1 cellular context compared by ENCODE assay signal in the genomic region with DNA sequence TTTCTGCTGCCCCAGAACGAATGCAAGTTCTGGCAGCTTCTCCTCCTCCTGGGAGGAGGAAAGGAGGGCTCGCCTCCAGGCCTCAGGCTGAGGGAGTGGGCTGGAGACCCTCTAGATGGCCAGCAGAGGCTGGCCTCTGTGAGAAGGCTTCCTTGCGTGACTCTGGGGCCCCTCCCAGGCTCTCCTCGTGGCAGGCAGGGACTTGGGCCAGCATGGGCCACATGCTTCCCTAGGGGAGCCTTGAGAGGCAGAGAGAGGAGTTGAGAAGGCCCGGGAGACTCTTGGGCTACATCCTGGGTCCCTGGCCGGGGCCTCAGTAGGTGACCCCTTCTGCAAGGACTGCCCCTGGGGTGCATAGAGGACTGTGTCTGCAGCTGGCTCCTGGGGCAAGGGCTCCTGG.
TF ChIP-seq lines count a peak whose summit lies in the region.

No MANE protein-coding gene starts in this region.

TF ChIP-seq in H1, 55 proteins besides CTCF, POLR2A, EP300 and RAD21:
- TF ChIP-seq GTF2F1 (IDR thresholded peaks at IDR 0.05; ENCODE audit: borderline replicate concordance, low read depth, low read length) (no peak), BRCA1 (IDR thresholded peaks at IDR 0.05; ENCODE audit: low read depth, low read length) (no peak), ZNF274 (IDR thresholded peaks at IDR 0.05; ENCODE audit: borderline replicate concordance, extremely low read depth, low read length) (no peak), RBBP5 (IDR thresholded peaks at IDR 0.05; ENCODE audit: borderline replicate concordance, low read depth, low read length) (no peak), YY1 (IDR thresholded peaks at IDR 0.05; ENCODE audit: low read depth, low read length) (no peak), BACH1 (IDR thresholded peaks at IDR 0.05; ENCODE audit: low read length) (no peak), SAP30 (IDR thresholded peaks at IDR 0.05; ENCODE audit: insufficient read depth, insufficient replicate concordance, low read length) (no peak), POU5F1 (IDR thresholded peaks at IDR 0.05; ENCODE audit: low read depth, low read length) (no peak), CEBPB (IDR thresholded peaks at IDR 0.05; ENCODE audit: low read depth, low read length) (no peak), SRF (IDR thresholded peaks at IDR 0.05; ENCODE audit: low read depth, low read length) (no peak), BCL11A (IDR thresholded peaks at IDR 0.05; ENCODE audit: low read depth in 2 of 2, low read length in 2 of 2) (no peak), EZH2 (IDR thresholded peaks at IDR 0.05; ENCODE audit: low read depth, low read length, severe bottlenecking) (no peak)
